ENCODE assay signal across 8 cellular contexts in the genomic region with DNA sequence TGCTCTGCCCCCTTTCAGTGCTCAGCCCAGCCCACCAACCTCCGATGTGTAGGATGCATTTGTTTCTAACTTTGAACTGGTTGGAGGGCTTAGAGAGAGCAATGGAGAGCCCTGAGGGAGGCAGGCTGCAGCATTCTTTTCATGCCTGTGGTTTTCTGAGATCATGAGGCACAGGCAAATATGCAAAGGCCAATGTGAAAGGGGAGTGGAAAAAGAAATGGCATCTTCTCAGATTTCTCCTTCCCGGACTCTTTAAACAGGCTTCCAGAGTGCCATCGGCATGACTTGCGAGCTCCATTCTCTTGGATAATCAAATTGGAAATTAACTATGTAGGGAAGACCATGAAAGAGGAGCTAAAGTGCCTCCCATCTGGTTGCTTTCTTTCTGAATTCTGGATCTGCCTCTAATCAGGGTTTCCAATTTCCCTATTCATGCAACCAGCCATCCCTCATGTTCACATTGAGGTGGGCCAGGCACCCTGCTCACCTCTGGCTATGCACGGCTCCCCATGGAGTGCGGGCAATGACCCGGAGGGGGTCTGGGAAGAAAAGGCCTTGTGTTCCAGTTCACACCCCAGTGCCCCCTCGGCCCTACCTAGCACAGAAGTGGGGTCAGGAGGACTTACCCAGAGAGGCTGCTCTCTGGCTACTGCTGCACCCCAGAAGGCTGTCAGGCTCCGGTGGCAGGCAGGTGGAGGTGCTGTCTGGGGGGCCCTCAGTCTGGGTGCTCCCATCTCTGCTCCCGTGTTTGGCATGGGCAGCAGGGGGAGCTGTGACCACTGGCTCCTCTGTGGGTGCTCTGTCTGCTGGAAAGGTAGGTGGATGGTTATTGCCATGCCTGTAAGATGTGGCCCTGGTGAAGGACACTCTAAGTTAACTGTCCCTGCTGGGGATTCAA. TPM values are rescaled to one million over a fixed set of nuclear protein-coding genes. Genes with fewer than 3 reads are reported as not detected.
DNase-seq lines count a peak whose midpoint lies in the region; ATAC-seq and TF ChIP-seq lines count a peak whose summit lies in the region.

No MANE protein-coding gene starts in this region.

- H3K4me3 Mint-ChIP-seq in activated T-cell treated with anti-CD3 and anti-CD28 coated beads, Interleukin-2, amount 50 U/mL, for 4 hours, result no peak overlapping the region

- H3K36me3 Mint-ChIP-seq in activated T-cell treated with anti-CD3 and anti-CD28 coated beads, Interleukin-2, amount 50 U/mL, for 4 hours (ENCODE audit: insufficient read depth), result no peaks in the 10 kb centered on the region

- peaks cover 3% of the 10 kb centered on the region for H3K4me1 Mint-ChIP-seq in activated T-cell treated with anti-CD3 and anti-CD28 coated beads, Interleukin-2, amount 50 U/mL, for 4 hours (ENCODE audit: low read depth)

- TF ChIP-seq CTCF in body of pancreas (IDR thresholded peaks at IDR 0.05), result peak in 1 of 7 experiments; percentile 18
- no peak for TF ChIP-seq CTCF in testis (IDR thresholded peaks at IDR 0.05)

- H3K9me2 ChIP-seq in Karpas-422 (replicated peaks; ENCODE audit: insufficient read depth, low read length), result no peaks in the 10 kb centered on the region

- no peak overlapping the region for H3K9ac ChIP-seq in Karpas-422 (ENCODE audit: low read length)

- no peak overlapping the region for H2AFZ ChIP-seq in Karpas-422 (ENCODE audit: low read length)

- H3K79me2 ChIP-seq in Karpas-422 (ENCODE audit: low read length), result no peaks in the 10 kb centered on the region

- H3K36me3 ChIP-seq in Karpas-422 (ENCODE audit: insufficient read depth, low read length), result no peaks in the 10 kb centered on the region
- H3K36me3 ChIP-seq in body of pancreas (replicated peaks in 1 of 2; ENCODE audit: insufficient read depth in 1 of 2, low read depth in 2 of 2), result peaks cover 20 to 21% of the 10 kb centered on the region in 2 donors
- no peaks in the 10 kb centered on the region for H3K36me3 ChIP-seq in testis (ENCODE audit: low read depth, missing control alignments)

- ATAC-seq in body of pancreas, result peak; percentile 51
- no peak for ATAC-seq in activated T-cell treated with anti-CD3 and anti-CD28 coated beads, Interleukin-2, amount 50 U/mL, for 4 hours
- ATAC-seq in HG03159 (IDR thresholded peaks at IDR 0.05; ENCODE audit: unreplicated experiment), result no peak
- ATAC-seq in GM21825 (IDR thresholded peaks at IDR 0.05; ENCODE audit: unreplicated experiment), result no peak

- H3K27ac ChIP-seq in Karpas-422 (ENCODE audit: low read length), result no peak overlapping the region
- H3K27ac ChIP-seq in body of pancreas, result peak overlapping the region; percentile 75 to 98 (median 78)
- peak overlapping the region; percentile 31 to 57 for H3K27ac ChIP-seq in testis

- H3K9me3 ChIP-seq in Karpas-422 (ENCODE audit: low read length) (no peaks in the 10 kb centered on the region), body of pancreas (no peaks in the 10 kb centered on the region), testis (no peaks in the 10 kb centered on the region)

- no peaks in the 10 kb centered on the region for H3K9me3 Mint-ChIP-seq in activated T-cell treated with anti-CD3 and anti-CD28 coated beads, Interleukin-2, amount 50 U/mL, for 4 hours

- TF ChIP-seq POLR2A in body of pancreas (IDR thresholded peaks at IDR 0.05) (no peak), testis (IDR thresholded peaks at IDR 0.05) (no peak)

- DNase-seq in GM03348 (ENCODE audit: low spot score) (peak; percentile 87), Karpas-422 (peak; percentile 60), body of pancreas (peak in 3 of 4 donors; percentile 20 to 57 (median 49)), kidney glomerular epithelial cell (lab: John Stamatoyannopoulos, UW) (peak; percentile 97), testis (peak; percentile 51)
- DNase-seq in activated T-cell treated with anti-CD3 and anti-CD28 coated beads, Interleukin-2, amount 50 U/mL, for 4 hours, result no peak

- no peaks in the 10 kb centered on the region for H4K20me1 ChIP-seq in Karpas-422 (ENCODE audit: insufficient read depth, low read depth, low read length)

- H3K4me1 ChIP-seq in Karpas-422 (ENCODE audit: low read length), result no peaks in the 10 kb centered on the region; the same call in 1 of the 2 replicates
- H3K4me1 ChIP-seq in body of pancreas, result peaks cover 92% of the 10 kb centered on the region
- H3K4me1 ChIP-seq in testis, result peaks cover 36% of the 10 kb centered on the region

- H3K27me3 Mint-ChIP-seq in activated T-cell treated with anti-CD3 and anti-CD28 coated beads, Interleukin-2, amount 50 U/mL, for 4 hours (ENCODE audit: low read depth), result peaks cover 3% of the 10 kb centered on the region

- H3K27me3 ChIP-seq in Karpas-422 (ENCODE audit: low read length), result no peaks in the 10 kb centered on the region
- no peaks in the 10 kb centered on the region for H3K27me3 ChIP-seq in body of pancreas
- H3K27me3 ChIP-seq in testis, result no peaks in the 10 kb centered on the region

- H3K4me3 ChIP-seq in Karpas-422 (ENCODE audit: low read length) (no peak overlapping the region), body of pancreas (no peak overlapping the region), testis (no peak overlapping the region)

- no peak overlapping the region for H3K4me2 ChIP-seq in Karpas-422 (ENCODE audit: low read depth, low read length, poor library complexity, severe bottlenecking)

- WGBS in body of pancreas, 2 donors, result 47 to 58% methylated on average over 5 to 10 of the region's 10 CpGs
- 57 to 65% methylated on average over 9 to 10 of the region's 10 CpGs for WGBS in testis, 2 donors

- intact Hi-C loops in body of pancreas (cut with DNase I) (no loop called here), testis (cut with DNase I; ENCODE audit: low total_unique reads) (loop anchor here (5.0 kb wide), 1 partner anchor 46 kb away; no protein-coding TSS in a partner anchor)

RNA-seq across cellular contexts. Expression of a gene that starts 16.1 kb away (rescaled TPM):
- total RNA-seq in Karpas-422 (2014; rRNA removed; shearing (Covaris generic); ENCODE audit: low replicate concordance), result not detected in 2 replicates
- total RNA-seq in body of pancreas (10 to 100 TPM; 65.1 to 71.5 TPM), testis (10 to 100 TPM; 35.8 to 61.0 TPM)
- 19.6 TPM for polyA plus RNA-seq in testis (ENCODE audit: insufficient read depth, low read depth, low replicate concordance)
- total RNA-seq in activated T-cell treated with anti-CD3 and anti-CD28 coated beads, Interleukin-2, amount 50 U/mL, for 4 hours, result under 1 TPM; 0.16 to 0.87 (median 0.20) TPM

Comparison
In these comparisons a context has a peak if more than half of its experiments do, and no peak if none do; other contexts are left out.
1. RNA of a gene that starts 16.1 kb away (total RNA-seq): 65.1 to 71.5 TPM in body of pancreas and 35.8 to 61.0 TPM in testis; 0.16 to 0.87 TPM in activated T-cell treated with anti-CD3 and anti-CD28 coated beads, Interleukin-2, amount 50 U/mL, for 4 hours and not detected in Karpas-422; every median in the first group is over 10 times any median in the second.